33 cellular contexts compared by ENCODE assay signal in genomic region chr13:103515410-103515809, GRCh38.
"Had no signal": no experiment of that assay in that cellular context is flagged by ENCODE, and none has a peak within 500 bp of the region (broad histone marks: within the 10 kb centered on the region; RNA-seq: fewer than 3 reads in every experiment).

No MANE protein-coding gene starts in this region.

- H3K4me3 ChIP-seq: ascending aorta, cardiac muscle cell had no signal

- H3K4me3 Mint-ChIP-seq: activated B cell treated with CpG ODN at 0.5 μM for 24 hours; activated CD4-positive, alpha-beta memory T cell treated with anti-CD3 and anti-CD28 coated beads for 36 hours; activated CD4-positive, alpha-beta T cell treated with anti-CD3 and anti-CD28 coated beads, Interleukin-2, amount 10 ng/mL, durations not matched to agents 24 days and 14 days; activated CD8-positive, alpha-beta T cell treated with anti-CD3 and anti-CD28 coated beads for 36 hours; activated naive CD4-positive, alpha-beta T cell treated with anti-CD3 and anti-CD28 coated beads, Interleukin-2, amount 10 ng/mL, durations not matched to agents 7 days and 5 days; activated naive CD4-positive, alpha-beta T cell treated with anti-CD3 and anti-CD28 coated beads, Interleukin-2, amount 50 U/mL, for 24 hours; activated naive CD8-positive, alpha-beta T cell; activated naive CD8-positive, alpha-beta T cell treated with anti-CD3 and anti-CD28 coated beads, Interleukin-2, amount 10 ng/mL, durations not matched to agents 7 days and 5 days; activated naive CD8-positive, alpha-beta T cell treated with anti-CD3 and anti-CD28 coated beads, Interleukin-2, amount 50 U/mL, for 24 hours; activated T-cell treated with anti-CD3 and anti-CD28 coated beads, Interleukin-2, amount 50 U/mL, for 24 hours; brain; central memory CD8-positive, alpha-beta T cell; T-helper 1 cell treated with Interleukin-12 subunit alpha and Interleukin-12 subunit beta and Interleukin-4 antibody, amounts not matched to agents 30 μg/mL and 1 μg/mL, for 36 hours; T-helper 2 cell treated with Interferon-gamma antibody and Interleukin-4, amounts not matched to agents 5 μg/mL and 100 μg/mL, for 36 hours had no signal

- H3K36me3 Mint-ChIP-seq: activated CD4-positive, alpha-beta memory T cell treated with anti-CD3 and anti-CD28 coated beads for 36 hours; activated naive CD4-positive, alpha-beta T cell treated with anti-CD3 and anti-CD28 coated beads, Interleukin-2, amount 10 ng/mL, durations not matched to agents 7 days and 5 days; activated naive CD4-positive, alpha-beta T cell treated with anti-CD3 and anti-CD28 coated beads, Interleukin-2, amount 50 U/mL, for 24 hours; activated naive CD8-positive, alpha-beta T cell; activated naive CD8-positive, alpha-beta T cell treated with anti-CD3 and anti-CD28 coated beads, Interleukin-2, amount 10 ng/mL, durations not matched to agents 7 days and 5 days; brain had no signal

- H3K27ac Mint-ChIP-seq: activated B cell treated with CpG ODN at 0.5 μM for 24 hours; activated CD4-positive, alpha-beta memory T cell treated with anti-CD3 and anti-CD28 coated beads for 36 hours; activated CD4-positive, alpha-beta T cell treated with anti-CD3 and anti-CD28 coated beads, Interleukin-2, amount 10 ng/mL, durations not matched to agents 24 days and 14 days; activated CD8-positive, alpha-beta T cell treated with anti-CD3 and anti-CD28 coated beads for 36 hours; activated naive CD4-positive, alpha-beta T cell treated with anti-CD3 and anti-CD28 coated beads, Interleukin-2, amount 10 ng/mL, durations not matched to agents 7 days and 5 days; activated naive CD4-positive, alpha-beta T cell treated with anti-CD3 and anti-CD28 coated beads, Interleukin-2, amount 50 U/mL, for 24 hours; activated naive CD8-positive, alpha-beta T cell; activated naive CD8-positive, alpha-beta T cell treated with anti-CD3 and anti-CD28 coated beads, Interleukin-2, amount 10 ng/mL, durations not matched to agents 7 days and 5 days; activated naive CD8-positive, alpha-beta T cell treated with anti-CD3 and anti-CD28 coated beads, Interleukin-2, amount 50 U/mL, for 24 hours; activated T-cell treated with anti-CD3 and anti-CD28 coated beads, Interleukin-2, amount 50 U/mL, for 24 hours; activated T-helper 2 cell treated with anti-CD3 and anti-CD28 coated beads, Interferon-gamma antibody, Interleukin-2, Interleukin-4, amounts not matched to agents 10 μg/mL and 5 μg/mL and 100 μg/mL, durations not matched to agents 14 hours and 24 hours and 36 hours; T-helper 1 cell treated with Interleukin-12 subunit alpha and Interleukin-12 subunit beta and Interleukin-4 antibody, amounts not matched to agents 30 μg/mL and 1 μg/mL, for 36 hours; T-helper 2 cell treated with Interferon-gamma antibody and Interleukin-4, amounts not matched to agents 5 μg/mL and 100 μg/mL, for 36 hours had no signal

- H3K27ac ChIP-seq: ascending aorta, cardiac muscle cell, VCaP had no signal

- H3K4me1 Mint-ChIP-seq: activated B cell treated with CpG ODN at 0.5 μM for 24 hours; activated CD4-positive, alpha-beta T cell treated with anti-CD3 and anti-CD28 coated beads, Interleukin-2, amount 10 ng/mL, durations not matched to agents 24 days and 14 days; activated naive CD4-positive, alpha-beta T cell treated with anti-CD3 and anti-CD28 coated beads, Interleukin-2, amount 10 ng/mL, durations not matched to agents 7 days and 5 days; activated naive CD4-positive, alpha-beta T cell treated with anti-CD3 and anti-CD28 coated beads, Interleukin-2, amount 50 U/mL, for 24 hours; activated naive CD8-positive, alpha-beta T cell treated with anti-CD3 and anti-CD28 coated beads, Interleukin-2, amount 10 ng/mL, durations not matched to agents 7 days and 5 days; activated naive CD8-positive, alpha-beta T cell treated with anti-CD3 and anti-CD28 coated beads, Interleukin-2, amount 50 U/mL, for 24 hours; central memory CD8-positive, alpha-beta T cell had no signal

- ATAC-seq: activated CD8-positive, alpha-beta T cell treated with anti-CD3 and anti-CD28 coated beads for 36 hours; activated naive CD8-positive, alpha-beta T cell treated with anti-CD3 and anti-CD28 coated beads, Interleukin-2, amount 50 U/mL, for 24 hours had no signal

- DNase-seq: activated B cell treated with CpG ODN at 0.5 μM for 24 hours; activated CD4-positive, alpha-beta memory T cell treated with anti-CD3 and anti-CD28 coated beads for 36 hours; activated CD4-positive, alpha-beta T cell treated with anti-CD3 and anti-CD28 coated beads for 4 hours; activated CD4-positive, alpha-beta T cell treated with anti-CD3 and anti-CD28 coated beads, Interleukin-2, amount 10 ng/mL, durations not matched to agents 24 days and 14 days; activated CD4-positive, alpha-beta T cell treated with anti-CD3 and anti-CD28 coated beads, Interleukin-2, amount 50 U/mL, for 1 hour; activated CD4-positive, alpha-beta T cell treated with anti-CD3 and anti-CD28 coated beads, Interleukin-2, amount 50 U/mL, for 4 hours; activated CD4-positive, CD25-positive, alpha-beta regulatory T cell treated with anti-CD3 and anti-CD28 coated beads, Interleukin-2, amount 50 U/mL, for 72 hours; activated CD8-positive, alpha-beta memory T cell treated with anti-CD3 and anti-CD28 coated beads, Interleukin-2, amount 50 U/mL, for 48 hours; activated CD8-positive, alpha-beta T cell treated with anti-CD3 and anti-CD28 coated beads for 36 hours; activated effector memory CD4-positive, alpha-beta T cell treated with Interleukin-2 at 50 U/mL for 16 hours; activated gamma-delta T cell; activated naive CD4-positive, alpha-beta T cell treated with anti-CD3 and anti-CD28 coated beads, Interleukin-2, amount 10 ng/mL, durations not matched to agents 7 days and 5 days; activated naive CD4-positive, alpha-beta T cell treated with Interleukin-2 at 50 U/mL for 16 hours; activated naive CD8-positive, alpha-beta T cell treated with anti-CD3 and anti-CD28 coated beads, Interleukin-2, amount 10 ng/mL, durations not matched to agents 7 days and 5 days; activated naive CD8-positive, alpha-beta T cell treated with anti-CD3 and anti-CD28 coated beads, Interleukin-2, amount 50 U/mL, for 24 hours; activated T-cell treated with anti-CD3 and anti-CD28 coated beads, Interleukin-2, amount 50 U/mL, for 24 hours; activated T-cell treated with anti-CD3 and anti-CD28 coated beads, Interleukin-2, amount 50 U/mL, for 48 hours; amygdala; anterior cingulate cortex; caudate nucleus; cerebellar nuclear complex; T-helper 2 cell; T-helper 9 cell had no signal

- H3K9me3 Mint-ChIP-seq: activated B cell treated with CpG ODN at 0.5 μM for 24 hours; activated CD4-positive, alpha-beta memory T cell treated with anti-CD3 and anti-CD28 coated beads for 36 hours; activated CD4-positive, alpha-beta T cell treated with anti-CD3 and anti-CD28 coated beads, Interleukin-2, amount 10 ng/mL, durations not matched to agents 24 days and 14 days; activated CD8-positive, alpha-beta T cell treated with anti-CD3 and anti-CD28 coated beads for 36 hours; activated naive CD4-positive, alpha-beta T cell treated with anti-CD3 and anti-CD28 coated beads, Interleukin-2, amount 10 ng/mL, durations not matched to agents 7 days and 5 days; activated naive CD4-positive, alpha-beta T cell treated with anti-CD3 and anti-CD28 coated beads, Interleukin-2, amount 50 U/mL, for 24 hours; activated naive CD8-positive, alpha-beta T cell treated with anti-CD3 and anti-CD28 coated beads, Interleukin-2, amount 50 U/mL, for 24 hours; activated T-cell treated with anti-CD3 and anti-CD28 coated beads, Interleukin-2, amount 50 U/mL, for 24 hours; activated T-helper 2 cell treated with anti-CD3 and anti-CD28 coated beads, Interferon-gamma antibody, Interleukin-2, Interleukin-4, amounts not matched to agents 10 μg/mL and 5 μg/mL and 100 μg/mL, durations not matched to agents 14 hours and 24 hours and 36 hours; brain had no signal

- H3K36me3 ChIP-seq: ascending aorta, cardiac muscle cell had no signal

- H3K9me3 ChIP-seq: ascending aorta had no signal

- H3K27me3 ChIP-seq: ascending aorta, cardiac muscle cell had no signal

- H3K27me3 Mint-ChIP-seq: activated B cell treated with CpG ODN at 0.5 μM for 24 hours; activated CD4-positive, alpha-beta memory T cell treated with anti-CD3 and anti-CD28 coated beads for 36 hours; activated CD4-positive, alpha-beta T cell treated with anti-CD3 and anti-CD28 coated beads, Interleukin-2, amount 10 ng/mL, durations not matched to agents 24 days and 14 days; activated CD8-positive, alpha-beta T cell treated with anti-CD3 and anti-CD28 coated beads for 36 hours; activated naive CD4-positive, alpha-beta T cell treated with anti-CD3 and anti-CD28 coated beads, Interleukin-2, amount 10 ng/mL, durations not matched to agents 7 days and 5 days; activated naive CD4-positive, alpha-beta T cell treated with anti-CD3 and anti-CD28 coated beads, Interleukin-2, amount 50 U/mL, for 24 hours; activated naive CD8-positive, alpha-beta T cell; activated naive CD8-positive, alpha-beta T cell treated with anti-CD3 and anti-CD28 coated beads, Interleukin-2, amount 10 ng/mL, durations not matched to agents 7 days and 5 days; activated naive CD8-positive, alpha-beta T cell treated with anti-CD3 and anti-CD28 coated beads, Interleukin-2, amount 50 U/mL, for 24 hours; activated T-cell treated with anti-CD3 and anti-CD28 coated beads, Interleukin-2, amount 50 U/mL, for 24 hours; brain; central memory CD8-positive, alpha-beta T cell had no signal

- H3K4me1 ChIP-seq: ascending aorta had no signal
